8 cellular contexts compared by ENCODE assay signal in genomic region chr9:94165592-94166236, GRCh38.
DNase-seq lines count a peak whose midpoint lies in the region; ATAC-seq and TF ChIP-seq lines count a peak whose summit lies in the region.

No MANE protein-coding gene starts in this region.

- H3K27ac ChIP-seq in colonic mucosa (peak overlapping the region; percentile 99), layer of hippocampus (ENCODE audit: low read depth, low read length) (peak overlapping the region; percentile 98)

- intact Hi-C loops in colonic mucosa (cut with DNase I), result no loop called here

- no peak for TF ChIP-seq CTCF in colonic mucosa (IDR thresholded peaks at IDR 0.05)

- peak overlapping the region; percentile 57 to 96 for H3K9ac ChIP-seq in colonic mucosa (ENCODE audit: low read depth in 2 of 2, low read length in 2 of 2)

- no peaks in the 10 kb centered on the region for H3K27me3 ChIP-seq in colonic mucosa
- H3K27me3 ChIP-seq in layer of hippocampus (ENCODE audit: control insufficient read depth, insufficient read depth, low read length), result no peaks in the 10 kb centered on the region

- H3K4me1 ChIP-seq in colonic mucosa, result no peaks in the 10 kb centered on the region

- no peaks in the 10 kb centered on the region for H3K9me3 ChIP-seq in colonic mucosa

- no peaks in the 10 kb centered on the region for H3K36me3 ChIP-seq in colonic mucosa

- H3K4me3 ChIP-seq in colonic mucosa, result peak overlapping the region; percentile 45

- ATAC-seq in GM19324 (IDR thresholded peaks at IDR 0.05; ENCODE audit: low FRiP score, unreplicated experiment) (peak; percentile 93), HG03460 (IDR thresholded peaks at IDR 0.05; ENCODE audit: unreplicated experiment) (peak; percentile 90)

- DNase-seq in AML-193 (lab: John Stamatoyannopoulos, UW), result peak; percentile 97
- DNase-seq in NCI-H524 treated with DMSO at 0.1 percent for 48 hours (lab: John Stamatoyannopoulos, UW), result peak; percentile 91
- DNase-seq in activated CD4-positive, alpha-beta T cell treated with anti-CD3 and anti-CD28 coated beads for 48 hours, result peak; percentile 97
- peak; percentile 98 for DNase-seq in colonic mucosa
- peak; percentile 82 to 95 (median 90) for DNase-seq in stimulated activated CD4-positive, alpha-beta T cell treated with anti-CD3 and anti-CD28 coated beads, Interleukin-1b, Interleukin-23, amount 100 ng/mL, for 24 hours (ENCODE audit: low read depth in 4 of 4, low spot score in 1 of 4)

Comparison
In these comparisons a context has a peak if more than half of its experiments do, and no peak if none do; other contexts are left out.
1. Peak in every context shown above with its lines: DNase-seq, ATAC-seq, H3K4me3 ChIP-seq and H3K27ac ChIP-seq.